Comparison of ENCODE assay signal across 12 cellular contexts in genomic region chr13:40640845-40641458, GRCh38. TPM values are rescaled to one million over a fixed set of nuclear protein-coding genes. Genes with fewer than 3 reads are reported as not detected.
DNase-seq lines count a peak whose midpoint lies in the region; ATAC-seq and TF ChIP-seq lines count a peak whose summit lies in the region.
"Had no signal": no experiment of that assay in that cellular context is flagged by ENCODE, and none has a peak within 500 bp of the region (broad histone marks: within the 10 kb centered on the region; RNA-seq: fewer than 3 reads in every experiment).

No MANE protein-coding gene starts in this region.

- H3K27me3 ChIP-seq in left ventricle myocardium inferior (ENCODE audit: low read depth) = no peaks in the 10 kb centered on the region
- no peaks in the 10 kb centered on the region for H3K27me3 ChIP-seq in effector memory CD4-positive, alpha-beta T cell (replicated peaks; ENCODE audit: control insufficient read depth, insufficient read depth, low read length, poor library complexity, severe bottlenecking)
- H3K27me3 ChIP-seq in subcutaneous abdominal adipose tissue (ENCODE audit: control insufficient read depth in 5 of 5, insufficient read depth in 4 of 5, low read length in 5 of 5) = no peaks in the 10 kb centered on the region
- H3K27me3 ChIP-seq: pancreas, testis had no signal

- H3K36me3 Mint-ChIP-seq in WTC11 = no peaks in the 10 kb centered on the region; the same call in 1 of the 2 replicates

- H3K4me3 ChIP-seq in left ventricle myocardium inferior (no peak overlapping the region), subcutaneous abdominal adipose tissue (ENCODE audit: low read depth in 1 of 5, low read length in 5 of 5) (no peak overlapping the region)
- H3K4me3 ChIP-seq in effector memory CD4-positive, alpha-beta T cell (ENCODE audit: insufficient read depth, low read depth, low read length, poor library complexity, severe bottlenecking) = peak overlapping the region; percentile 4
- H3K4me3 ChIP-seq: lower lobe of right lung, pancreas, testis had no signal

- ATAC-seq in Right ventricle myocardium superior (ENCODE audit: poor library complexity) = no peak
- no peak for ATAC-seq in WTC11
- no peak for ATAC-seq in HG02973 (IDR thresholded peaks at IDR 0.05; ENCODE audit: unreplicated experiment)
- ATAC-seq: lower lobe of right lung had no signal

- DNase-seq in left ventricle myocardium inferior (no peak), Right ventricle myocardium superior (no peak), WTC11 (ENCODE audit: low spot score) (no peak), mesenteric fat pad (ENCODE audit: low spot score) (no peak), SK-N-DZ (ENCODE audit: low spot score) (no peak)
- DNase-seq in effector memory CD4-positive, alpha-beta T cell = peak in 2 of 3 donors; percentile 15 to 36
- DNase-seq: lower lobe of right lung, NCI-H1436, pancreas, testis had no signal

- peaks cover 87% of the 10 kb centered on the region for H3K4me1 ChIP-seq in left ventricle myocardium inferior
- peaks cover 40% of the 10 kb centered on the region for H3K4me1 ChIP-seq in effector memory CD4-positive, alpha-beta T cell (ENCODE audit: control insufficient read depth, insufficient read depth, low read length, poor library complexity, severe bottlenecking)
- peaks cover 18 to 76% (median 66%) of the 10 kb centered on the region in 5 donors for H3K4me1 ChIP-seq in subcutaneous abdominal adipose tissue (ENCODE audit: control insufficient read depth in 5 of 5, insufficient read depth in 5 of 5, low read length in 5 of 5)

- H3K4me3 Mint-ChIP-seq in WTC11 = no peak overlapping the region

- no peak for TF ChIP-seq CTCF in left ventricle myocardium inferior (IDR thresholded peaks at IDR 0.05; ENCODE audit: borderline replicate concordance)
- no peak for TF ChIP-seq CTCF in WTC11 (IDR thresholded peaks at IDR 0.05)

- H3K9ac ChIP-seq in subcutaneous abdominal adipose tissue (ENCODE audit: low read length in 5 of 5) = no peak overlapping the region

- CTCF ChIA-PET in WTC11 (lab: Charles Lee) = interaction anchor here (1.0 to 1.5 kb wide), 3 partner anchors 28 to 42 kb away, joined by 3 to 4 read pairs (median 3); no protein-coding TSS in a partner anchor

- H3K4me1 Mint-ChIP-seq in WTC11 = peaks cover 76% of the 10 kb centered on the region

- H3K27ac ChIP-seq in left ventricle myocardium inferior (replicated peaks) (peak overlapping the region; percentile 58), subcutaneous abdominal adipose tissue (ENCODE audit: low read depth, low read length) (peak overlapping the region; percentile 91)
- no peak overlapping the region for H3K27ac ChIP-seq in effector memory CD4-positive, alpha-beta T cell (ENCODE audit: insufficient read depth, low read length, poor library complexity, severe bottlenecking)
- H3K27ac ChIP-seq: pancreas, testis had no signal

- H3K27me3 Mint-ChIP-seq in WTC11 (ENCODE audit: low read depth) = no peaks in the 10 kb centered on the region

- intact Hi-C loops in left ventricle myocardium inferior (cut with micrococcal nuclease) = no loop called here
- intact Hi-C loops in Right ventricle myocardium superior (cut with DNase I) = loop anchor here (10.0 kb wide), 1 partner anchor 46 kb away; no protein-coding TSS in a partner anchor

- no peaks in the 10 kb centered on the region for H3K36me3 ChIP-seq in left ventricle myocardium inferior
- H3K36me3 ChIP-seq in effector memory CD4-positive, alpha-beta T cell (ENCODE audit: control insufficient read depth, insufficient read depth, low read length) = no peaks in the 10 kb centered on the region
- H3K36me3 ChIP-seq in subcutaneous abdominal adipose tissue (ENCODE audit: control insufficient read depth in 5 of 5, insufficient read depth in 5 of 5, low read length in 5 of 5) = no peaks in the 10 kb centered on the region
- H3K36me3 ChIP-seq: lower lobe of right lung, pancreas had no signal

- peak overlapping the region; percentile 3 for H3K27ac Mint-ChIP-seq in WTC11

- H3K9me3 ChIP-seq in left ventricle myocardium inferior (replicated peaks) = no peaks in the 10 kb centered on the region
- no peaks in the 10 kb centered on the region for H3K9me3 ChIP-seq in effector memory CD4-positive, alpha-beta T cell (ENCODE audit: control insufficient read depth, low read length)
- no peaks in the 10 kb centered on the region for H3K9me3 ChIP-seq in subcutaneous abdominal adipose tissue (ENCODE audit: control insufficient read depth in 5 of 5, low read length in 5 of 5)
- H3K9me3 ChIP-seq: lower lobe of right lung, pancreas, testis had no signal

- POLR2A ChIA-PET in WTC11 (lab: Charles Lee) = no interaction called here

- no peaks in the 10 kb centered on the region for H3K9me3 Mint-ChIP-seq in WTC11

TF ChIP-seq in WTC11, 78 proteins besides CTCF, POLR2A, EP300 and RAD21:
- TF ChIP-seq ATF1 (CRISPR knock-in tag; IDR thresholded peaks at IDR 0.05) (no peak), HMGA2 (CRISPR knock-in tag; IDR thresholded peaks at IDR 0.05) (no peak), ZNF219 (CRISPR knock-in tag; IDR thresholded peaks at IDR 0.05; ENCODE audit: borderline replicate concordance) (no peak), PRRX2 (CRISPR knock-in tag; IDR thresholded peaks at IDR 0.05) (no peak), ZNF138 (CRISPR knock-in tag; conservative IDR thresholded peaks at IDR 0.05) (no peak), ZNF671 (CRISPR knock-in tag; IDR thresholded peaks at IDR 0.05) (no peak), ATF3 (CRISPR knock-in tag; conservative IDR thresholded peaks at IDR 0.05) (no peak), ZNF121 (CRISPR knock-in tag; IDR thresholded peaks at IDR 0.05) (no peak), EMX1 (CRISPR knock-in tag; IDR thresholded peaks at IDR 0.05) (no peak), KAT7 (CRISPR knock-in tag; IDR thresholded peaks at IDR 0.05; ENCODE audit: borderline replicate concordance) (no peak), GRHL2 (CRISPR knock-in tag; IDR thresholded peaks at IDR 0.05; ENCODE audit: insufficient replicate concordance, severe bottlenecking) (no peak), NR3C1 (CRISPR knock-in tag; conservative IDR thresholded peaks at IDR 0.05; ENCODE audit: low read depth) (no peak), ZNF232 (CRISPR knock-in tag; IDR thresholded peaks at IDR 0.05) (no peak), GTF2I (CRISPR knock-in tag; conservative IDR thresholded peaks at IDR 0.05) (no peak), CBFB (CRISPR knock-in tag; IDR thresholded peaks at IDR 0.05; ENCODE audit: low read depth) (no peak)
- TF ChIP-seq, protein P1, sequence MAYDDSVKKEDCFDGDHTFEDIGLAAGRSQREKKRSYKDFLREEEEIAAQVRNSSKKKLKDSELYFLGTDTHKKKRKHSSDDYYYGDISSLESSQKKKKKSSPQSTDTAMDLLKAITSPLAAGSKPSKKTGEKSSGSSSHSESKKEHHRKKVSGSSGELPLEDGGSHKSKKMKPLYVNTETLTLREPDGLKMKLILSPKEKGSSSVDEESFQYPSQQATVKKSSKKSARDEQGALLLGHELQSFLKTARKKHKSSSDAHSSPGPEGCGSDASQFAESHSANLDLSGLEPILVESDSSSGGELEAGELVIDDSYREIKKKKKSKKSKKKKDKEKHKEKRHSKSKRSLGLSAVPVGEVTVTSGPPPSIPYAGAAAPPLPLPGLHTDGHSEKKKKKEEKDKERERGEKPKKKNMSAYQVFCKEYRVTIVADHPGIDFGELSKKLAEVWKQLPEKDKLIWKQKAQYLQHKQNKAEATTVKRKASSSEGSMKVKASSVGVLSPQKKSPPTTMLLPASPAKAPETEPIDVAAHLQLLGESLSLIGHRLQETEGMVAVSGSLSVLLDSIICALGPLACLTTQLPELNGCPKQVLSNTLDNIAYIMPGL (CRISPR knock-in tag; IDR thresholded peaks at IDR 0.05) = no peak
- TF ChIP-seq, protein P2, sequence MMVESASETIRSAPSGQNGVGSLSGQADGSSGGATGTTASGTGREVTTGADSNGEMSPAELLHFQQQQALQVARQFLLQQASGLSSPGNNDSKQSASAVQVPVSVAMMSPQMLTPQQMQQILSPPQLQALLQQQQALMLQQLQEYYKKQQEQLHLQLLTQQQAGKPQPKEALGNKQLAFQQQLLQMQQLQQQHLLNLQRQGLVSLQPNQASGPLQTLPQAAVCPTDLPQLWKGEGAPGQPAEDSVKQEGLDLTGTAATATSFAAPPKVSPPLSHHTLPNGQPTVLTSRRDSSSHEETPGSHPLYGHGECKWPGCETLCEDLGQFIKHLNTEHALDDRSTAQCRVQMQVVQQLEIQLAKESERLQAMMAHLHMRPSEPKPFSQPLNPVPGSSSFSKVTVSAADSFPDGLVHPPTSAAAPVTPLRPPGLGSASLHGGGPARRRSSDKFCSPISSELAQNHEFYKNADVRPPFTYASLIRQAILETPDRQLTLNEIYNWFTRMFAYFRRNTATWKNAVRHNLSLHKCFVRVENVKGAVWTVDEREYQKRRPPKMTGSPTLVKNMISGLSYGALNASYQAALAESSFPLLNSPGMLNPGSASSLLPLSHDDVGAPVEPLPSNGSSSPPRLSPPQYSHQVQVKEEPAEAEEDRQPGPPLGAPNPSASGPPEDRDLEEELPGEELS (CRISPR knock-in tag; IDR thresholded peaks at IDR 0.05) = no peak
- TF ChIP-seq, protein P3, sequence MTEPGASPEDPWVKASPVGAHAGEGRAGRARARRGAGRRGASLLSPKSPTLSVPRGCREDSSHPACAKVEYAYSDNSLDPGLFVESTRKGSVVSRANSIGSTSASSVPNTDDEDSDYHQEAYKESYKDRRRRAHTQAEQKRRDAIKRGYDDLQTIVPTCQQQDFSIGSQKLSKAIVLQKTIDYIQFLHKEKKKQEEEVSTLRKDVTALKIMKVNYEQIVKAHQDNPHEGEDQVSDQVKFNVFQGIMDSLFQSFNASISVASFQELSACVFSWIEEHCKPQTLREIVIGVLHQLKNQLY (CRISPR knock-in tag; IDR thresholded peaks at IDR 0.05) = no peak

RNA-seq across cellular contexts. Expression of gene FOXO1, which starts 25.5 kb away (rescaled TPM):
- total RNA-seq in left ventricle myocardium inferior (13.2 TPM), Right ventricle myocardium superior (14.4 TPM), WTC11 (2021) (34.3 to 37.9 TPM (median 34.4 TPM) in 3 replicates), mesenteric fat pad (120 TPM)
- 0.42 TPM in 2 replicates for polyA plus RNA-seq in SK-N-DZ (2014; cell fraction: cytosol; rRNA removed)
- 0.17 and 0.37 TPM in 2 replicates for polyA plus RNA-seq in SK-N-DZ (2014; cell fraction: nucleus; rRNA removed)

Comparison
In these comparisons a context has a peak if more than half of its experiments do, and no peak if none do; other contexts are left out.
1. DNase-seq: peak in effector memory CD4-positive, alpha-beta T cell (2 of 3); none in left ventricle myocardium inferior (single experiment), Right ventricle myocardium superior (single experiment), WTC11 (single experiment), mesenteric fat pad (single experiment) and SK-N-DZ (single experiment).